Comparison of ENCODE assay signal across 22 cellular contexts in genomic region chr9:121974421-121974820, GRCh38.
DNase-seq lines count a peak whose midpoint lies in the region; ATAC-seq, FAIRE-seq and TF ChIP-seq lines count a peak whose summit lies in the region.
"Had no signal": no experiment of that assay in that cellular context is flagged by ENCODE, and none has a peak within 500 bp of the region (broad histone marks: within the 10 kb centered on the region; RNA-seq: fewer than 3 reads in every experiment).

No MANE protein-coding gene starts in this region.

- H3K9me2 ChIP-seq in DOHH2 (replicated peaks; ENCODE audit: control insufficient read depth, low read length) (no peaks in the 10 kb centered on the region), Karpas-422 (replicated peaks; ENCODE audit: insufficient read depth, low read length) (no peaks in the 10 kb centered on the region)

- DNase-seq in Karpas-422 (no peak), RWPE2 (ENCODE audit: low spot score) (no peak), lower lobe of right lung (no peak), pancreas (no peak), mesenteric fat pad (ENCODE audit: low spot score) (no peak), DMS153 (lab: John Stamatoyannopoulos, UW) (no peak)
- DNase-seq: Caco-2; CD4-positive, alpha-beta T cell; DMS53; H7; MM.1S; NCI-H1092; NCI-H146; NCI-H2081 treated with DMSO at 0.1 percent for 48 hours; NCI-H510A; NCI-H774; PC-9 had no signal

- H3K4me3 ChIP-seq in DOHH2 (ENCODE audit: low read length) (no peak overlapping the region), Karpas-422 (ENCODE audit: low read length) (no peak overlapping the region), RWPE2 (ENCODE audit: severe bottlenecking) (no peak overlapping the region), lower lobe of right lung (no peak overlapping the region), pancreas (no peak overlapping the region)
- H3K4me3 ChIP-seq: A549, PC-9, SJCRH30 had no signal

- intact Hi-C loops in lower lobe of right lung (cut with DNase I): no loop called here
- intact Hi-C loops in pancreas (cut with DNase I): no loop called here

- H3K4me2 ChIP-seq in DOHH2 (ENCODE audit: low read length): peak overlapping the region; percentile 61
- peak overlapping the region; percentile 21 for H3K4me2 ChIP-seq in Karpas-422 (ENCODE audit: low read depth, low read length, poor library complexity, severe bottlenecking)
- H3K4me2 ChIP-seq: A549, KMS-11, PC-9 had no signal

- H3K79me2 ChIP-seq in DOHH2 (ENCODE audit: control insufficient read depth, low read length): no peaks in the 10 kb centered on the region
- no peaks in the 10 kb centered on the region for H3K79me2 ChIP-seq in Karpas-422 (ENCODE audit: low read length)

- no peaks in the 10 kb centered on the region for H3K9me3 ChIP-seq in DOHH2 (ENCODE audit: control insufficient read depth, insufficient read depth, low read length)
- H3K9me3 ChIP-seq in Karpas-422 (ENCODE audit: low read length): no peaks in the 10 kb centered on the region
- no peaks in the 10 kb centered on the region for H3K9me3 ChIP-seq in RWPE2 (ENCODE audit: severe bottlenecking)
- H3K9me3 ChIP-seq in lower lobe of right lung: no peaks in the 10 kb centered on the region
- no peaks in the 10 kb centered on the region for H3K9me3 ChIP-seq in pancreas
- H3K9me3 ChIP-seq: A549, Caco-2, SJCRH30 had no signal

- no peaks in the 10 kb centered on the region for H3F3A ChIP-seq in DOHH2 (ENCODE audit: control insufficient read depth, insufficient read depth)

- H3K9ac ChIP-seq in Karpas-422 (ENCODE audit: low read length): no peak overlapping the region
- H3K9ac ChIP-seq: KMS-11 had no signal

- H3K27ac ChIP-seq in DOHH2 (ENCODE audit: low read depth, low read length): peak overlapping the region; percentile 40; the same call in 1 of the 2 replicates
- no peak overlapping the region for H3K27ac ChIP-seq in Karpas-422 (ENCODE audit: low read length)
- H3K27ac ChIP-seq in RWPE2 (ENCODE audit: poor library complexity, severe bottlenecking): peak overlapping the region; percentile 83
- H3K27ac ChIP-seq in lower lobe of right lung: peak overlapping the region; percentile 61
- peak overlapping the region in 1 of 4 donors; percentile 82 for H3K27ac ChIP-seq in pancreas
- H3K27ac ChIP-seq: KMS-11, SJCRH30 had no signal

- H3K27me3 ChIP-seq in DOHH2 (ENCODE audit: control insufficient read depth, low read length) (no peaks in the 10 kb centered on the region), Karpas-422 (ENCODE audit: low read length) (no peaks in the 10 kb centered on the region), RWPE2 (ENCODE audit: insufficient read depth, poor library complexity, severe bottlenecking) (no peaks in the 10 kb centered on the region), lower lobe of right lung (ENCODE audit: low read depth) (no peaks in the 10 kb centered on the region), pancreas (no peaks in the 10 kb centered on the region)
- H3K27me3 ChIP-seq: SJCRH30 had no signal

- H2AFZ ChIP-seq in Karpas-422 (ENCODE audit: low read length): no peak overlapping the region
- H2AFZ ChIP-seq: PC-9 had no signal

- no peak for TF ChIP-seq CTCF in DOHH2 (IDR thresholded peaks at IDR 0.05; ENCODE audit: low read depth, low read length, poor library complexity, severe bottlenecking)
- TF ChIP-seq CTCF in RWPE2 (IDR thresholded peaks at IDR 0.05; ENCODE audit: poor library complexity, severe bottlenecking): no peak
- TF ChIP-seq CTCF in lower lobe of right lung (IDR thresholded peaks at IDR 0.05): no peak
- no peak for TF ChIP-seq CTCF in pancreas (IDR thresholded peaks at IDR 0.05)

- peaks cover 34% of the 10 kb centered on the region for H3K4me1 ChIP-seq in DOHH2 (ENCODE audit: control insufficient read depth, low read length)
- H3K4me1 ChIP-seq in Karpas-422 (ENCODE audit: low read length): peaks cover 46% of the 10 kb centered on the region
- H3K4me1 ChIP-seq in RWPE2 (ENCODE audit: insufficient read depth, poor library complexity, severe bottlenecking): peaks cover 39% of the 10 kb centered on the region
- H3K4me1 ChIP-seq in lower lobe of right lung: no peaks in the 10 kb centered on the region
- peaks cover 0 to 11% (median 0%) of the 10 kb centered on the region in 3 donors for H3K4me1 ChIP-seq in pancreas
- H3K4me1 ChIP-seq: SJCRH30 had no signal

- H4K20me1 ChIP-seq in DOHH2 (ENCODE audit: control insufficient read depth, insufficient read depth, low read depth, low read length) (no peaks in the 10 kb centered on the region), Karpas-422 (ENCODE audit: insufficient read depth, low read depth, low read length) (no peaks in the 10 kb centered on the region)

- H3K36me3 ChIP-seq in DOHH2 (ENCODE audit: control insufficient read depth, low read length) (no peaks in the 10 kb centered on the region; the same call in 1 of the 2 replicates), Karpas-422 (ENCODE audit: insufficient read depth, low read length) (no peaks in the 10 kb centered on the region), RWPE2 (ENCODE audit: low read depth) (no peaks in the 10 kb centered on the region), lower lobe of right lung (no peaks in the 10 kb centered on the region), pancreas (no peaks in the 10 kb centered on the region)
- H3K36me3 ChIP-seq: SJCRH30 had no signal

- ATAC-seq in RWPE2 (ENCODE audit: low read depth) (no peak), lower lobe of right lung (no peak), pancreas (no peak), SK-N-SH treated with all-trans-retinoic acid at 6 μM for 48 hours (no peak)
- ATAC-seq: A549 had no signal

- no peak for FAIRE-seq in pancreas (lab: Jason Lieb, UNC)
- FAIRE-seq: A549 had no signal

TF ChIP-seq in SK-N-SH treated with all-trans-retinoic acid at 6 μM for 48 hours, 23 proteins besides CTCF, POLR2A, EP300 and RAD21 (continues in another document):
- TF ChIP-seq CSRNP3 (CRISPR knock-in tag; IDR thresholded peaks at IDR 0.05): no peak
- TF ChIP-seq TCF4 (CRISPR knock-in tag; IDR thresholded peaks at IDR 0.05; ENCODE audit: borderline replicate concordance): no peak
- no peak for TF ChIP-seq PATZ1 (CRISPR knock-in tag; IDR thresholded peaks at IDR 0.05; ENCODE audit: borderline replicate concordance)
- no peak for TF ChIP-seq ZFP30 (CRISPR knock-in tag; IDR thresholded peaks at IDR 0.05)
- TF ChIP-seq GLIS3 (CRISPR knock-in tag; IDR thresholded peaks at IDR 0.05): no peak
- TF ChIP-seq POU6F1 (CRISPR knock-in tag; IDR thresholded peaks at IDR 0.05; ENCODE audit: borderline replicate concordance, low read depth): no peak
- TF ChIP-seq ARNTL (CRISPR knock-in tag; IDR thresholded peaks at IDR 0.05; ENCODE audit: borderline replicate concordance, low read depth): no peak
- no peak for TF ChIP-seq CSDC2 (CRISPR knock-in tag; IDR thresholded peaks at IDR 0.05)
- no peak for TF ChIP-seq ZNF565 (CRISPR knock-in tag; conservative IDR thresholded peaks at IDR 0.05; ENCODE audit: low read depth)
- TF ChIP-seq RARB (CRISPR knock-in tag; IDR thresholded peaks at IDR 0.05): no peak
- TF ChIP-seq ZFP3 (CRISPR knock-in tag; IDR thresholded peaks at IDR 0.05): no peak
